In the genomic region with DNA sequence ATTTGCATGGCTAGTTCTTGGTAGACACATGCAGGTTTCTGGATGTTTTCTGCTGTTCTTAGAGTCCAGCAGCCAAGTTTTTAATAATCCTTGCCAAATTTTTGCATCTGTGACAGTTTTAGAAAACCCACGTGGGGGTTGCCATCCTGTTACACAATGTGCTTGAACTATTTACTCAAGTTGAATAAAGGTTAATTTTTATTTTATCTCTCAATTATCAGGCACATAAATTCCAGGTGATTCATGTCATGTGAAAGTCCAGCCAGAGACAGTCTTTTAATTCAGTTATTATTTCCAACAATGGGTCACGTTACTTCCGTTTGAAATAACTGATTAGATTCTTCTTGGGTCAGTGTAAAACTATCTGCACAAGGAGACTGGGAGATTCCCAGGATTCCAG, we compare ENCODE assay signal across 18 cellular contexts. TPM values are rescaled to one million over a fixed set of nuclear protein-coding genes. Genes with fewer than 3 reads are reported as not detected.
A peak's percentile ranks its signal among the peaks of the same experiment; 100 is the strongest.
DNase-seq lines count a peak whose midpoint lies in the region; ATAC-seq, FAIRE-seq and TF ChIP-seq lines count a peak whose summit lies in the region.
"Had no signal": no experiment of that assay in that cellular context is flagged by ENCODE, and none has a peak within 500 bp of the region (broad histone marks: within the 10 kb centered on the region; RNA-seq: fewer than 3 reads in every experiment).

No MANE protein-coding gene starts in this region.

- peak; percentile 80 for ATAC-seq in body of pancreas
- no peak for ATAC-seq in stimulated activated effector memory CD8-positive, alpha-beta T cell treated with anti-CD3 and anti-CD28 coated beads, Interleukin-12 subunit alpha, Interleukin-12 subunit beta, amount 100 ng/mL, for 72 hours
- ATAC-seq in left colon = no peak

- peak overlapping the region in 2 of 4 donors; percentile 64 to 70 for H3K27ac ChIP-seq in body of pancreas
- H3K27ac ChIP-seq: BLaER1 had no signal

- H3K4me1 ChIP-seq in body of pancreas = peaks cover 37% of the 10 kb centered on the region
- H3K4me1 ChIP-seq: BLaER1 had no signal

- H3K9me3 Mint-ChIP-seq in stimulated activated effector memory CD8-positive, alpha-beta T cell treated with anti-CD3 and anti-CD28 coated beads, Interleukin-12 subunit alpha, Interleukin-12 subunit beta, amount 100 ng/mL, for 72 hours = no peaks in the 10 kb centered on the region
- H3K9me3 Mint-ChIP-seq: H9 had no signal

- 13 to 20% methylated on average over 3 of the region's 3 CpGs for WGBS in body of pancreas, 2 donors

- TF ChIP-seq POLR2A in body of pancreas (IDR thresholded peaks at IDR 0.05) (no peak), H54 (IDR thresholded peaks at IDR 0.05; ENCODE audit: low read depth, low read length) (no peak)

- peak; percentile 13 for DNase-seq in NAMALWA (ENCODE audit: low spot score)
- DNase-seq in body of pancreas = peak in 3 of 4 donors; percentile 40 to 47 (median 43)
- peak; percentile 59 for DNase-seq in kidney glomerular epithelial cell (lab: John Stamatoyannopoulos, UW)
- DNase-seq in T-helper 1 cell = no peak
- no peak for DNase-seq in stimulated activated effector memory CD8-positive, alpha-beta T cell treated with anti-CD3 and anti-CD28 coated beads, Interleukin-12 subunit alpha, Interleukin-12 subunit beta, amount 100 ng/mL, for 72 hours (ENCODE audit: low spot score in 2 of 2)
- DNase-seq in left colon = no peak
- DNase-seq in H54 (ENCODE audit: insufficient read length, low spot score) = no peak
- DNase-seq: GF-D8, H9, NCI-H1417, NCI-H187 treated with DMSO at 0.1 percent for 48 hours, NCI-H69, SHP77 treated with DMSO at 0.1 percent for 48 hours had no signal

- H3K27me3 ChIP-seq in body of pancreas = no peaks in the 10 kb centered on the region
- H3K27me3 ChIP-seq: BLaER1 had no signal

- TF ChIP-seq CTCF in body of pancreas (IDR thresholded peaks at IDR 0.05) = no peak

- H3K9me3 ChIP-seq in body of pancreas = no peaks in the 10 kb centered on the region
- H3K9me3 ChIP-seq: BLaER1 had no signal

- no peaks in the 10 kb centered on the region for H3K36me3 Mint-ChIP-seq in stimulated activated effector memory CD8-positive, alpha-beta T cell treated with anti-CD3 and anti-CD28 coated beads, Interleukin-12 subunit alpha, Interleukin-12 subunit beta, amount 100 ng/mL, for 72 hours

- no peaks in the 10 kb centered on the region for H3K36me3 ChIP-seq in body of pancreas (replicated peaks in 1 of 2; ENCODE audit: insufficient read depth in 1 of 2, low read depth in 2 of 2)
- H3K36me3 ChIP-seq: BLaER1 had no signal

- no peaks in the 10 kb centered on the region for H3K4me1 Mint-ChIP-seq in stimulated activated effector memory CD8-positive, alpha-beta T cell treated with anti-CD3 and anti-CD28 coated beads, Interleukin-12 subunit alpha, Interleukin-12 subunit beta, amount 100 ng/mL, for 72 hours

- FAIRE-seq in H54 (lab: Jason Lieb, UNC) = no peak
- FAIRE-seq: HTR-8/SVneo had no signal

- H3K4me3 ChIP-seq in body of pancreas = no peak overlapping the region
- H3K4me3 ChIP-seq: BLaER1 had no signal

- no peak overlapping the region for H3K27ac Mint-ChIP-seq in stimulated activated effector memory CD8-positive, alpha-beta T cell treated with anti-CD3 and anti-CD28 coated beads, Interleukin-12 subunit alpha, Interleukin-12 subunit beta, amount 100 ng/mL, for 72 hours
- H3K27ac Mint-ChIP-seq: H9 had no signal

- intact Hi-C loops in body of pancreas (cut with DNase I) (no loop called here), left colon (cut with DNase I, micrococcal nuclease) (no loop called here)

- H3K4me3 Mint-ChIP-seq in stimulated activated effector memory CD8-positive, alpha-beta T cell treated with anti-CD3 and anti-CD28 coated beads, Interleukin-12 subunit alpha, Interleukin-12 subunit beta, amount 100 ng/mL, for 72 hours = no peak overlapping the region
- H3K4me3 Mint-ChIP-seq: H9 had no signal

RNA-seq across cellular contexts. Expression of gene MYRFL, which starts 15.7 kb away (rescaled TPM):
- total RNA-seq in body of pancreas (under 1 TPM; under 0.01 to 0.52 TPM), left colon (1 to 10 TPM; 1.0 to 1.3 TPM)
- total RNA-seq: Daoy, LHCN-M2, RPMI7951 had no signal

Comparison
In these comparisons a context has a peak if more than half of its experiments do, and no peak if none do; other contexts are left out.
1. DNase-seq: peak in NAMALWA (single experiment), body of pancreas (3 of 4) and kidney glomerular epithelial cell (single experiment); none in T-helper 1 cell (0 of 5), stimulated activated effector memory CD8-positive, alpha-beta T cell treated with anti-CD3 and anti-CD28 coated beads, Interleukin-12 subunit alpha, Interleukin-12 subunit beta, amount 100 ng/mL, for 72 hours (0 of 2), left colon (0 of 2) and H54 (single experiment).